ENCODE assay signal across 24 cellular contexts in genomic region chr4:188911707-188912106, GRCh38.
"Had no signal": no experiment of that assay in that cellular context is flagged by ENCODE, and none has a peak within 500 bp of the region (broad histone marks: within the 10 kb centered on the region; RNA-seq: fewer than 3 reads in every experiment).

No MANE protein-coding gene starts in this region.

- ATAC-seq: effector memory CD8-positive, alpha-beta T cell; esophagus mucosa; foreskin keratinocyte; gastrocnemius medialis; gastroesophageal sphincter; heart left ventricle; heart right ventricle had no signal

- H3K4me1 ChIP-seq: colonic mucosa, esophagus muscularis mucosa, esophagus squamous epithelium, foreskin keratinocyte, gastrocnemius medialis, gastroesophageal sphincter, heart left ventricle, heart right ventricle had no signal

- H3K9me3 ChIP-seq: colonic mucosa, esophagus muscularis mucosa, gastrocnemius medialis had no signal

- H3K27ac ChIP-seq: colonic mucosa, coronary artery, dorsolateral prefrontal cortex, epithelial cell of prostate, esophagus muscularis mucosa, esophagus squamous epithelium, foreskin keratinocyte, gastrocnemius medialis, gastroesophageal sphincter, heart left ventricle, heart right ventricle had no signal

- H3K36me3 ChIP-seq: colonic mucosa, esophagus muscularis mucosa, esophagus squamous epithelium, gastrocnemius medialis, gastroesophageal sphincter, heart left ventricle, heart right ventricle had no signal

- H3K27me3 ChIP-seq: colonic mucosa, esophagus muscularis mucosa, esophagus squamous epithelium, foreskin keratinocyte, gastrocnemius medialis, gastroesophageal sphincter, heart left ventricle, heart right ventricle had no signal

- DNase-seq: colonic mucosa; cortex of kidney; dermis blood vessel endothelial cell; dorsolateral prefrontal cortex; effector CD4-positive, alpha-beta T cell; effector CD8-positive, alpha-beta T cell; effector memory CD4-positive, alpha-beta T cell; effector memory CD8-positive, alpha-beta T cell; endodermal cell; erythroblast; esophagus squamous epithelium; foreskin fibroblast; foreskin keratinocyte; foreskin melanocyte; gastrocnemius medialis; glutamatergic neuron; head of caudate nucleus; heart left ventricle; heart right ventricle had no signal

- H3K4me3 ChIP-seq: colonic mucosa, coronary artery, dorsolateral prefrontal cortex, esophagus muscularis mucosa, esophagus squamous epithelium, gastrocnemius medialis, gastroesophageal sphincter, heart left ventricle, heart right ventricle had no signal
